ENCODE assay signal across 15 cellular contexts in genomic region chr1:109695138-109695537, GRCh38. TPM values are rescaled to one million over a fixed set of nuclear protein-coding genes. Genes with fewer than 3 reads are reported as not detected.
"Had no signal": no experiment of that assay in that cellular context is flagged by ENCODE, and none has a peak within 500 bp of the region (broad histone marks: within the 10 kb centered on the region; RNA-seq: fewer than 3 reads in every experiment).

No MANE protein-coding gene starts in this region.

RNA-seq across cellular contexts. Expression of gene GSTM1, which starts 7.5 kb away (rescaled TPM):
- total RNA-seq: kidney, left cardiac atrium, left colon, left lobe of liver, left ventricle myocardium inferior, left ventricle myocardium superior, lower lobe of right lung, lung, lung microvascular endothelial cell, mesenteric fat pad, mononuclear cell had no signal
- polyA plus RNA-seq: mammary epithelial cell had no signal

RNA-seq across cellular contexts. Expression of gene GSTM5, which starts 16.9 kb away (rescaled TPM):
- total RNA-seq: kidney epithelial cell, lung microvascular endothelial cell, mammary epithelial cell, mononuclear cell, myocyte had no signal
- polyA plus RNA-seq: keratinocyte, mammary epithelial cell had no signal
